10 cellular contexts compared by ENCODE assay signal in genomic region chr4:73608677-73609594, GRCh38. TPM values are rescaled to one million over a fixed set of nuclear protein-coding genes. Genes with fewer than 3 reads are reported as not detected.
A peak's percentile ranks its signal among the peaks of the same experiment; 100 is the strongest.
DNase-seq lines count a peak whose midpoint lies in the region; ATAC-seq, FAIRE-seq and TF ChIP-seq lines count a peak whose summit lies in the region.
"Had no signal": no experiment of that assay in that cellular context is flagged by ENCODE, and none has a peak within 500 bp of the region (broad histone marks: within the 10 kb centered on the region; RNA-seq: fewer than 3 reads in every experiment).

No MANE protein-coding gene starts in this region.

- H3K4me2 ChIP-seq in GM12878 (ENCODE audit: control insufficient read depth, insufficient read depth): no peak overlapping the region

- no peak overlapping the region for H3K4me3 ChIP-seq in MG63
- H3K4me3 ChIP-seq in GM12878: no peak overlapping the region
- H3K4me3 ChIP-seq in muscle layer of duodenum (ENCODE audit: low read depth in 1 of 2, low read length in 2 of 2): no peak overlapping the region
- H3K4me3 ChIP-seq in brain microvascular endothelial cell (ENCODE audit: low read depth, low read length): no peak overlapping the region

- H3K4me1 ChIP-seq in GM12878 (ENCODE audit: control insufficient read depth, insufficient read depth, low read length) (peaks cover 13% of the 10 kb centered on the region), muscle layer of duodenum (ENCODE audit: control insufficient read depth in 1 of 2, insufficient read depth in 2 of 2, low read length in 2 of 2) (peaks cover 4 to 5% of the 10 kb centered on the region in 2 donors)

- peak; percentile 33 for ATAC-seq in GM18508 (IDR thresholded peaks at IDR 0.05; ENCODE audit: insufficient read depth, unreplicated experiment)
- ATAC-seq in GM12878: peak; percentile 25

- no peaks in the 10 kb centered on the region for H3K27me3 ChIP-seq in MG63
- no peaks in the 10 kb centered on the region for H3K27me3 ChIP-seq in GM12878 (replicated peaks in 1 of 2; ENCODE audit: control insufficient read depth in 2 of 2, insufficient read depth in 2 of 2, low read length in 1 of 2)
- H3K27me3 ChIP-seq in muscle layer of duodenum (ENCODE audit: low read depth, low read length): no peaks in the 10 kb centered on the region
- H3K27me3 ChIP-seq in brain microvascular endothelial cell (replicated peaks): peaks cover 4% of the 10 kb centered on the region

- 33% methylated on average over 3 of the region's 3 CpGs for WGBS in GM12878 (ENCODE audit: insufficient coverage, insufficient replicate concordance, low lambda C conversion rate, missing lambda C conversion rate)

- FAIRE-seq in GM12878 (lab: Jason Lieb, UNC): no peak
- FAIRE-seq: TTC549 had no signal

- RAD21 ChIA-PET in GM12878 (lab: Charles Lee; ENCODE audit: unreplicated experiment): interaction anchor here (0.9 to 3.0 kb wide), 7 partner anchors 10 to 44 kb away, joined by 3 to 13 read pairs (median 4); partner anchors contain the start of gene RASSF6

- intact Hi-C loops in GM12878 (cut with micrococcal nuclease; ENCODE audit: unreplicated experiment): no loop called here

- H3K36me3 ChIP-seq in MG63 (no peaks in the 10 kb centered on the region), GM12878 (ENCODE audit: control insufficient read depth in 2 of 2, insufficient read depth in 2 of 2, low read length in 1 of 2) (no peaks in the 10 kb centered on the region), muscle layer of duodenum (ENCODE audit: control insufficient read depth in 1 of 2, insufficient read depth in 2 of 2, low read length in 2 of 2) (no peaks in the 10 kb centered on the region), brain microvascular endothelial cell (replicated peaks) (no peaks in the 10 kb centered on the region)

- no peak overlapping the region for H2AFZ ChIP-seq in GM12878 (ENCODE audit: control insufficient read depth, low read depth, low read length)

- no peaks in the 10 kb centered on the region for H3K9me3 ChIP-seq in MG63
- H3K9me3 ChIP-seq in GM12878 (replicated peaks; ENCODE audit: control insufficient read depth, insufficient read depth, low read length): no peaks in the 10 kb centered on the region; the same call in 2 of the 3 replicates
- H3K9me3 ChIP-seq in muscle layer of duodenum (ENCODE audit: control insufficient read depth in 1 of 2, low read length in 2 of 2): no peaks in the 10 kb centered on the region

- SMC1A ChIA-PET in GM12878 (lab: Charles Lee; ENCODE audit: uncharacterized antibody, unreplicated experiment): interaction anchor here (0.9 to 13.0 kb wide), 8 partner anchors 8 to 43 kb away, joined by 3 to 146 read pairs (median 4); no protein-coding TSS in a partner anchor

- TF ChIP-seq CTCF in GM12878 (IDR thresholded peaks at IDR 0.05 in 2 of 3, conservative IDR thresholded peaks at IDR 0.05 in 1 of 3; ENCODE audit: control insufficient read depth in 2 of 3, extremely low read depth in 1 of 3, insufficient read depth in 1 of 3, low read depth in 3 of 3, low read length in 3 of 3) (no peak), brain microvascular endothelial cell (IDR thresholded peaks at IDR 0.05; ENCODE audit: low read depth, low read length, missing control alignments) (no peak)

- TF ChIP-seq RAD21 in GM12878 (IDR thresholded peaks at IDR 0.05; ENCODE audit: insufficient read depth, low read depth, low read length): no peak

- DNase-seq in MG63 (peak; percentile 4), GM12878 (ENCODE audit: low read depth, low spot score) (no peak), C1 segment of cervical spinal cord (lab: John Stamatoyannopoulos, UW) (no peak), foreskin melanocyte (no peak), NCI-H524 (lab: John Stamatoyannopoulos, UW) (no peak), brain microvascular endothelial cell (no peak)
- DNase-seq: hypothalamus had no signal

- in situ Hi-C loops in GM12878 (cut with MboI) (loop anchor here (25.0 kb wide), 1 partner anchor 1497 kb away; no protein-coding TSS in a partner anchor), brain microvascular endothelial cell (cut with HindIII; ENCODE audit: low pct_ligation_motif_present, low sequenced_read_pairs) (no loop called here)

- no peak for TF ChIP-seq POLR2A in GM12878 (IDR thresholded peaks at IDR 0.05; ENCODE audit: low read depth, low read length)

- CTCF ChIA-PET in GM12878 (lab: Yijun Ruan, JAX): interaction anchor here (0.7 to 2.2 kb wide), 9 partner anchors 8 to 44 kb away, joined by 3 to 17 read pairs (median 6); partner anchors contain the start of gene RASSF6

- H3K27ac ChIP-seq in GM12878 (ENCODE audit: control insufficient read depth, insufficient read depth) (no peak overlapping the region), muscle layer of duodenum (ENCODE audit: low read length) (peak overlapping the region; percentile 62), brain microvascular endothelial cell (no peak overlapping the region)

- TF ChIP-seq EP300 in GM12878 (IDR thresholded peaks at IDR 0.05; ENCODE audit: borderline replicate concordance in 1 of 2, control insufficient read depth in 1 of 2, low read depth in 2 of 2, low read length in 2 of 2): no peak

- no TSS peak for BruUV-seq in GM12878 (replicated peaks; lab: Mats Ljungman, UMichigan)

- no peaks in the 10 kb centered on the region for H3K79me2 ChIP-seq in GM12878 (ENCODE audit: control insufficient read depth, insufficient read depth, low read length)

- POLR2A ChIA-PET in GM12878 (lab: Charles Lee): interaction anchor here (1.2 to 1.8 kb wide), 3 partner anchors 10 to 19 kb away, joined by 3 to 14 read pairs (median 5); partner anchors contain the start of gene RASSF6

- H4K20me1 ChIP-seq in GM12878 (ENCODE audit: control insufficient read depth, insufficient read depth): no peaks in the 10 kb centered on the region

- no peak overlapping the region for H3K9ac ChIP-seq in GM12878 (ENCODE audit: control insufficient read depth, insufficient read depth, low read length)

TF ChIP-seq in GM12878, 131 proteins besides CTCF, POLR2A, EP300 and RAD21:
- TF ChIP-seq NFXL1 (IDR thresholded peaks at IDR 0.05; ENCODE audit: borderline replicate concordance) (no peak), MTA2 (IDR thresholded peaks at IDR 0.05; ENCODE audit: low read depth) (peak; percentile 29; the same call in 1 of the 2 replicates), EGR1 (IDR thresholded peaks at IDR 0.05; ENCODE audit: borderline replicate concordance in 1 of 2, low read depth in 2 of 2, low read length in 2 of 2) (no peak), CEBPZ (IDR thresholded peaks at IDR 0.05; ENCODE audit: low read depth, low read length) (no peak), GATAD2B (conservative IDR thresholded peaks at IDR 0.05; ENCODE audit: low read depth) (0 out of 2 replicates have a peak, but pooled peaks have one; percentile 6), IKZF2 (IDR thresholded peaks at IDR 0.05) (peak; percentile 53 to 59; a peak in 3 of 4 replicates), DPF2 (IDR thresholded peaks at IDR 0.05) (peak; percentile 45; the same call in 1 of the 2 replicates), IRF4 (IDR thresholded peaks at IDR 0.05; ENCODE audit: low read depth, low read length) (0 out of 2 replicates have a peak, but pooled peaks have one; percentile 36), EZH2 (IDR thresholded peaks at IDR 0.05; ENCODE audit: borderline replicate concordance, control insufficient read depth, low read depth, low read length) (no peak), IKZF1 (conservative IDR thresholded peaks at IDR 0.05) (peak; percentile 67)

RNA-seq across cellular contexts. Expression of gene RASSF6, which starts 11.3 kb away (rescaled TPM):
- total RNA-seq in MG63 (2014; rRNA removed; shearing (Covaris generic); ENCODE audit: low replicate concordance): not detected in 2 replicates
- total RNA-seq in GM12878 (2013; cell fraction: nucleolus; rRNA removed): 7.9 and 10.8 TPM in 2 replicates
- 0.28 and 0.33 TPM in 2 replicates for total RNA-seq in GM12878 (2014; rRNA removed)
- total RNA-seq in GM12878 (2014; rRNA removed; fragmentation: Illumina TruSeq; extraction: Trizol): 0.55 and 0.76 TPM in 2 replicates
- total RNA-seq in GM12878 (2021): 0.43 and 0.62 TPM in 2 replicates
- 0.50 TPM for polyA plus RNA-seq in GM12878 (2011; ENCODE audit: low read depth)
- polyA plus RNA-seq in GM12878 (2011; rRNA removed): 2.9 and 4.9 TPM in 2 replicates
- polyA plus RNA-seq in GM12878 (2011; cell fraction: cytosol; rRNA removed): 0.93 and 1.3 TPM in 2 replicates
- 2.8 and 3.9 TPM in 2 replicates for polyA plus RNA-seq in GM12878 (2011; cell fraction: nucleus; rRNA removed)
- polyA plus RNA-seq in GM12878 (2012): 0.58 and 0.88 TPM in 2 replicates
- 0.57 and 0.74 TPM in 2 replicates for polyA plus RNA-seq in GM12878 (2014; fragmentation: Illumina TruSeq; extraction: Trizol)
- polyA plus RNA-seq in GM12878 (2014; fragmentation: Nextera tagmentation; extraction: Ambion mirVana): under 1 TPM; 0.35 to 0.40 TPM
- polyA plus RNA-seq in GM12878 (2014; rRNA removed): 0.56 and 0.69 TPM in 2 replicates
- under 1 TPM; 0.33 to 0.52 TPM for polyA plus RNA-seq in GM12878 (2016; fragmentation: Nextera tagmentation; extraction: Ambion mirVana)
- 2.1 TPM in 2 replicates for polyA minus RNA-seq in GM12878 (2011; rRNA and poly(A)+ RNA removed)
- 1.2 TPM in 2 replicates for polyA minus RNA-seq in GM12878 (2011; cell fraction: cytosol; rRNA and poly(A)+ RNA removed)
- polyA minus RNA-seq in GM12878 (2011; cell fraction: nucleus; rRNA and poly(A)+ RNA removed): 3.5 and 8.0 TPM in 2 replicates
